28 cellular contexts compared by ENCODE assay signal in the genomic region with DNA sequence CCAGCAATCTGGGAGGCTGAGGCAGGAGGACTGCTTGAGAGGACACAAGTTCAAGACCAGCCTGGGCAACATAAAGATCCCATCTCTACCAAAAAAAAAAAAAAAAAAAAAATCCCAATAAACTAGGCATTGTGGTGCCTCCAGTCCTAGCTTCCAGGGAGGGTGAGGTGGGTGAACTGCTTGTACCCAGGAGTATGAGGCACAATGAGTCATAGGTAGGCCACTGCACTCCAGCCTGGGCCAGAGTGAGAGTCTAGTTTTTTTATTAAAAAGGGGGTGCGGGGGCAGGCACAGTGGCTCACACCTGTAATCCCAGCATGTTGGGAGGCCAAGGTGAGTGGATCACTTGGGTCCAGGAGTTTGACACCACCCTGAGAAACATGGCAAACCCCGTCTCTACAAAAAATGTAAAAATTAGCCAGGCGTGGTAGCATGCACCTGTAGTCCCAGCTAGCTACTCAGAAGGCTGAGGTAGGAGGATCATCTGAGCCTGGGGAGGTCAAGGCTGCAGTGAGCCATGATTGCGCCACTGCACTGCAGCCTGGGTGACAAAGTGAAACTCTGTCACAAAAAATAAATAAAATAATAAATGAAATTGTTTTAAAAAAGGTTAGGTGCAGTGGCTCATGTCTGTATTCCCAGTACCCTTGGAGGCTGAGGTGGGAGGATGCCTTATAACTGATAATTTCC. TPM values are rescaled to one million over a fixed set of nuclear protein-coding genes. Genes with fewer than 3 reads are reported as not detected.
"Had no signal": no experiment of that assay in that cellular context is flagged by ENCODE, and none has a peak within 500 bp of the region (broad histone marks: within the 10 kb centered on the region; RNA-seq: fewer than 3 reads in every experiment).

No MANE protein-coding gene starts in this region.

- H3K4me2 ChIP-seq: hepatocyte, smooth muscle cell had no signal

- H3K36me3 ChIP-seq: neutrophil, stomach, suprapubic skin, tibial nerve had no signal

- H3K4me3 Mint-ChIP-seq: activated CD8-positive, alpha-beta T cell treated with anti-CD3 and anti-CD28 coated beads, Interleukin-2, amount 10 ng/mL, durations not matched to agents 7 days and 5 days; activated T-helper 1 cell treated with anti-CD3 and anti-CD28 coated beads, Interleukin-12 subunit alpha, Interleukin-12 subunit beta, Interleukin-2, Interleukin-4 antibody, amounts not matched to agents 30 ng/mL and 10 ng/mL and 1 ng/mL, durations not matched to agents 14 hours and 24 hours and 36 hours; brain; immature natural killer cell; nephron; stimulated activated memory B cell treated with anti-CD40 and anti-IgM and Interleukin-4, amounts not matched to agents 10 μg/mL and 1 μg/mL and 100 μg/mL, for 72 hours had no signal

- H3K4me1 ChIP-seq: parathyroid adenoma had no signal

- DNase-seq: activated CD4-positive, alpha-beta T cell treated with anti-CD3 and anti-CD28 coated beads for 1 hour; activated CD4-positive, alpha-beta T cell treated with anti-CD3 and anti-CD28 coated beads, Interleukin-2, amount 50 U/mL, for 1 hour; activated CD8-positive, alpha-beta T cell treated with anti-CD3 and anti-CD28 coated beads, Interleukin-2, amount 10 ng/mL, durations not matched to agents 7 days and 5 days; activated gamma-delta T cell; activated naive CD4-positive, alpha-beta T cell treated with anti-CD3 and anti-CD28 coated beads, Interleukin-2, amount 50 U/mL, for 16 hours; cerebellar nuclear complex; glutamatergic neuron; immature natural killer cell; left ventricle myocardium superior; midbrain; stimulated activated CD4-positive, alpha-beta T cell treated with anti-CD3 and anti-CD28 coated beads, Interleukin-15, amount 100 ng/mL, for 24 hours; stomach; T-helper 1 cell had no signal

- H2AFZ ChIP-seq: hepatocyte, parathyroid adenoma had no signal

- H3K27me3 ChIP-seq: hepatocyte, suprapubic skin, tibial nerve had no signal

- H3K4me3 ChIP-seq: coronary artery, hepatocyte, smooth muscle cell, stomach, suprapubic skin, tibial nerve had no signal

- H3K9me3 Mint-ChIP-seq: activated T-helper 1 cell treated with anti-CD3 and anti-CD28 coated beads, Interleukin-12 subunit alpha, Interleukin-12 subunit beta, Interleukin-2, Interleukin-4 antibody, amounts not matched to agents 30 ng/mL and 10 ng/mL and 1 ng/mL, durations not matched to agents 14 hours and 24 hours and 36 hours; brain; immature natural killer cell; nephron; stimulated activated memory B cell treated with anti-CD40 and anti-IgM and Interleukin-4, amounts not matched to agents 10 μg/mL and 1 μg/mL and 100 μg/mL, for 72 hours had no signal

- H3K4me1 Mint-ChIP-seq: immature natural killer cell; stimulated activated memory B cell treated with anti-CD40 and anti-IgM and Interleukin-4, amounts not matched to agents 10 μg/mL and 1 μg/mL and 100 μg/mL, for 72 hours had no signal

- H3K9me3 ChIP-seq: neutrophil, stomach, suprapubic skin, tibial nerve had no signal

- H3K27ac Mint-ChIP-seq: activated CD8-positive, alpha-beta T cell treated with anti-CD3 and anti-CD28 coated beads, Interleukin-2, amount 10 ng/mL, durations not matched to agents 7 days and 5 days; activated T-helper 1 cell treated with anti-CD3 and anti-CD28 coated beads, Interleukin-12 subunit alpha, Interleukin-12 subunit beta, Interleukin-2, Interleukin-4 antibody, amounts not matched to agents 30 ng/mL and 10 ng/mL and 1 ng/mL, durations not matched to agents 14 hours and 24 hours and 36 hours; nephron; stimulated activated memory B cell treated with anti-CD40 and anti-IgM and Interleukin-4, amounts not matched to agents 10 μg/mL and 1 μg/mL and 100 μg/mL, for 72 hours had no signal

- ATAC-seq: activated CD8-positive, alpha-beta T cell treated with anti-CD3 and anti-CD28 coated beads, Interleukin-2, amount 10 ng/mL, durations not matched to agents 7 days and 5 days; left ventricle myocardium superior; sciatic nerve; stimulated activated memory B cell treated with anti-CD40 and anti-IgM and Interleukin-4, amounts not matched to agents 10 μg/mL and 1 μg/mL and 100 μg/mL, for 72 hours had no signal

- H3K36me3 Mint-ChIP-seq: brain; immature natural killer cell; stimulated activated memory B cell treated with anti-CD40 and anti-IgM and Interleukin-4, amounts not matched to agents 10 μg/mL and 1 μg/mL and 100 μg/mL, for 72 hours had no signal

- H3K9ac ChIP-seq: parathyroid adenoma had no signal

- H3K27me3 Mint-ChIP-seq: brain; stimulated activated memory B cell treated with anti-CD40 and anti-IgM and Interleukin-4, amounts not matched to agents 10 μg/mL and 1 μg/mL and 100 μg/mL, for 72 hours had no signal

- H3K27ac ChIP-seq: hepatocyte, neutrophil, parathyroid adenoma, stomach, suprapubic skin had no signal

- H3K79me2 ChIP-seq: hepatocyte, parathyroid adenoma had no signal

RNA-seq across cellular contexts. Expression of a gene that starts 7.8 kb away (rescaled TPM):
- total RNA-seq: activated CD8-positive, alpha-beta T cell treated with anti-CD3 and anti-CD28 coated beads, Interleukin-2, amount 10 ng/mL, durations not matched to agents 7 days and 5 days; activated T-helper 1 cell treated with anti-CD3 and anti-CD28 coated beads, Interleukin-12 subunit alpha, Interleukin-12 subunit beta, Interleukin-2, Interleukin-4 antibody, amounts not matched to agents 30 ng/mL and 10 ng/mL and 1 ng/mL, durations not matched to agents 14 hours and 24 hours and 36 hours had no signal

RNA-seq across cellular contexts. Expression of a gene that starts 32.8 kb away (rescaled TPM):
- total RNA-seq: activated CD8-positive, alpha-beta T cell treated with anti-CD3 and anti-CD28 coated beads, Interleukin-2, amount 10 ng/mL, durations not matched to agents 7 days and 5 days; activated T-helper 1 cell treated with anti-CD3 and anti-CD28 coated beads, Interleukin-12 subunit alpha, Interleukin-12 subunit beta, Interleukin-2, Interleukin-4 antibody, amounts not matched to agents 30 ng/mL and 10 ng/mL and 1 ng/mL, durations not matched to agents 14 hours and 24 hours and 36 hours; aorta; hepatocyte; pulmonary artery endothelial cell; smooth muscle cell; urinary bladder had no signal
